20 cellular contexts compared by ENCODE assay signal in the genomic region with DNA sequence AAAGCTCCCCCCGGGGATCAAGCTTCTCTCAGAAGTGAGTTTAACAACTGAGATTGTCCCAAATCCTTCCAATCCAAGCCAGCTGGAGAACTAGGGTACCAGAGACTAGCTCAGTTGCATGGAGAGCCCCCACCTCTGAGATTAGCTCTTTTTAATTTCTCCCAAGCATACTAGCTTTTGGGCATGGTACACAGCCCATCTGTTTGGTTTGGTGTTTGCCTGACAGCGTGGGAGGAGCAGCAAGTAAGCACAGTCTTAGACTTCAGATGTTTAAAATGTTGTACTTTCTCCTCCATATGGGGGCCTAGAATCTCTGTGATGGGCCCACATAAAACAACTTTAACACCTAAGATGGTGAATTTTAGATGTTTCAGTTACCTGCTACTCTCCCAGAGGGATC.
"Had no signal": no experiment of that assay in that cellular context is flagged by ENCODE, and none has a peak within 500 bp of the region (broad histone marks: within the 10 kb centered on the region; RNA-seq: fewer than 3 reads in every experiment).

No MANE protein-coding gene starts in this region.

- H3K36me3 ChIP-seq: esophagus squamous epithelium, gastroesophageal sphincter, sigmoid colon, uterus had no signal

- H3K36me3 Mint-ChIP-seq: stimulated activated naive B cell treated with anti-CD40 and anti-IgM and Interleukin-4, amounts not matched to agents 10 μg/mL and 1 μg/mL and 100 μg/mL, for 72 hours had no signal

- H3K4me1 ChIP-seq: esophagus squamous epithelium, gastroesophageal sphincter, psoas muscle, sigmoid colon had no signal

- H3K9me3 Mint-ChIP-seq: nephron progenitor cell; stimulated activated naive B cell treated with anti-CD40 and anti-IgM and Interleukin-4, amounts not matched to agents 10 μg/mL and 1 μg/mL and 100 μg/mL, for 72 hours; type B pancreatic cell had no signal

- H3K4me3 ChIP-seq: esophagus squamous epithelium, gastroesophageal sphincter, lung, psoas muscle, sigmoid colon, skin epidermis, uterus had no signal

- H3K4me1 Mint-ChIP-seq: naive thymus-derived CD4-positive, alpha-beta T cell; stimulated activated naive B cell treated with anti-CD40 and anti-IgM and Interleukin-4, amounts not matched to agents 10 μg/mL and 1 μg/mL and 100 μg/mL, for 72 hours; stimulated activated naive CD8-positive, alpha-beta T cell treated with anti-CD3 and anti-CD28 coated beads, Interleukin-15, amount 100 ng/mL, for 72 hours had no signal

- H3K27ac ChIP-seq: epithelial cell of prostate, esophagus squamous epithelium, gastroesophageal sphincter, psoas muscle, sigmoid colon, skin epidermis, uterus had no signal

- DNase-seq: effector memory CD8-positive, alpha-beta T cell; esophagus squamous epithelium; foreskin fibroblast; glutamatergic neuron; left ventricle myocardium superior; mesenchymal stem cell; naive thymus-derived CD4-positive, alpha-beta T cell; nephron progenitor cell; psoas muscle; sigmoid colon; stimulated activated CD4-positive, alpha-beta T cell treated with anti-CD3 and anti-CD28 coated beads, Interleukin-2, amount 100 ng/mL, for 24 hours; stimulated activated CD4-positive, alpha-beta T cell treated with anti-CD3 and anti-CD28 coated beads, Interleukin-4, amount 100 ng/mL, for 4 hours; stimulated activated naive B cell treated with anti-CD40 and anti-IgM and Interleukin-4, amounts not matched to agents 10 μg/mL and 1 μg/mL and 100 μg/mL, for 72 hours; stimulated activated naive CD8-positive, alpha-beta T cell treated with anti-CD3 and anti-CD28 coated beads, Interleukin-15, amount 100 ng/mL, for 72 hours; uterus had no signal

- H3K4me3 Mint-ChIP-seq: effector memory CD8-positive, alpha-beta T cell; naive thymus-derived CD4-positive, alpha-beta T cell; nephron progenitor cell; stimulated activated naive B cell treated with anti-CD40 and anti-IgM and Interleukin-4, amounts not matched to agents 10 μg/mL and 1 μg/mL and 100 μg/mL, for 72 hours; stimulated activated naive CD8-positive, alpha-beta T cell treated with anti-CD3 and anti-CD28 coated beads, Interleukin-15, amount 100 ng/mL, for 72 hours; type B pancreatic cell had no signal

- H3K27me3 Mint-ChIP-seq: effector memory CD8-positive, alpha-beta T cell had no signal

- H3K9me3 ChIP-seq: esophagus squamous epithelium, gastroesophageal sphincter, psoas muscle, sigmoid colon, uterus had no signal

- H3K27me3 ChIP-seq: esophagus squamous epithelium, gastroesophageal sphincter, sigmoid colon, uterus had no signal

- H3K27ac Mint-ChIP-seq: effector memory CD8-positive, alpha-beta T cell; naive thymus-derived CD4-positive, alpha-beta T cell; nephron progenitor cell; stimulated activated naive B cell treated with anti-CD40 and anti-IgM and Interleukin-4, amounts not matched to agents 10 μg/mL and 1 μg/mL and 100 μg/mL, for 72 hours; stimulated activated naive CD8-positive, alpha-beta T cell treated with anti-CD3 and anti-CD28 coated beads, Interleukin-15, amount 100 ng/mL, for 72 hours; type B pancreatic cell had no signal

- ATAC-seq: effector memory CD8-positive, alpha-beta T cell; gastroesophageal sphincter; naive thymus-derived CD4-positive, alpha-beta T cell; psoas muscle; stimulated activated naive B cell treated with anti-CD40 and anti-IgM and Interleukin-4, amounts not matched to agents 10 μg/mL and 1 μg/mL and 100 μg/mL, for 72 hours; stimulated activated naive CD8-positive, alpha-beta T cell treated with anti-CD3 and anti-CD28 coated beads, Interleukin-15, amount 100 ng/mL, for 72 hours had no signal
